16 cellular contexts compared by ENCODE assay signal in the genomic region with DNA sequence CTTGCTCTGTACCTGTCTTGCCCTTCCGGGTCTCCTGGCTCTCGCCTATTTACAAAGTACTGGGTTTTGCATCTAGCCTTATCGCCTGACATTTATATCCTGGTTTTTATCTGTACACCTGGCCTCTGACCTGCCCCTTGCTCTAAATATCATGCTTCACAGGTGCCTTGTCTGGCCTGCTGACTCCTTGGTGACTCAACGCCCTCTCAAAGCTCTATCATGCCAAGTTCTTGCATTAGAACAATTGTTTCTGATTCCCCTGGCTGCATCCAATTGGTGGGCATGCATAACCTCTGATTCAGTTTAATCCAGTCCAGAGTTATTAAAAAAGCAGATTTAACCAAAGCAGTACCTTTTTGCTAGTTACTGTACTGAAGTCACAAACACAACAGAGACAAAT.
"Had no signal": no experiment of that assay in that cellular context is flagged by ENCODE, and none has a peak within 500 bp of the region (broad histone marks: within the 10 kb centered on the region; RNA-seq: fewer than 3 reads in every experiment).

No MANE protein-coding gene starts in this region.

- H3K4me1 ChIP-seq: foreskin keratinocyte, psoas muscle had no signal

- H3K27me3 Mint-ChIP-seq: dendritic cell treated with granulocyte-macrophage colony-stimulating factor and Interleukin-4, amounts not matched to agents 40 ng/mL and 50 ng/mL, for 4 days had no signal

- H3K27ac ChIP-seq: foreskin keratinocyte, psoas muscle, spleen had no signal

- H3K4me3 ChIP-seq: lung, psoas muscle, spleen had no signal

- H3K36me3 Mint-ChIP-seq: naive thymus-derived CD4-positive, alpha-beta T cell had no signal

- H3K4me3 Mint-ChIP-seq: dendritic cell treated with granulocyte-macrophage colony-stimulating factor and Interleukin-4, amounts not matched to agents 40 ng/mL and 50 ng/mL, for 4 days; effector memory CD8-positive, alpha-beta T cell; naive thymus-derived CD4-positive, alpha-beta T cell; nephron progenitor cell had no signal

- H3K27me3 ChIP-seq: foreskin keratinocyte, spleen had no signal

- H3K9me3 Mint-ChIP-seq: dendritic cell treated with granulocyte-macrophage colony-stimulating factor and Interleukin-4, amounts not matched to agents 40 ng/mL and 50 ng/mL, for 4 days; effector memory CD8-positive, alpha-beta T cell; nephron progenitor cell had no signal

- H3K4me1 Mint-ChIP-seq: naive thymus-derived CD4-positive, alpha-beta T cell had no signal

- ATAC-seq: effector memory CD8-positive, alpha-beta T cell; foreskin keratinocyte; left colon; left ventricle myocardium superior; naive thymus-derived CD4-positive, alpha-beta T cell; psoas muscle; sciatic nerve had no signal

- H3K9me3 ChIP-seq: psoas muscle, spleen had no signal

- H3K36me3 ChIP-seq: spleen had no signal

- DNase-seq: effector memory CD8-positive, alpha-beta T cell; foreskin keratinocyte; kidney; left colon; left ventricle myocardium superior; naive thymus-derived CD4-positive, alpha-beta T cell; nephron progenitor cell; psoas muscle; spleen; stimulated activated CD4-positive, alpha-beta T cell treated with anti-CD3 and anti-CD28 coated beads, Interleukin-15, amount 100 ng/mL, for 24 hours; stimulated activated CD4-positive, alpha-beta T cell treated with anti-CD3 and anti-CD28 coated beads, Interleukin-1b, Interleukin-23, amount 100 ng/mL, for 48 hours; stimulated activated CD4-positive, alpha-beta T cell treated with anti-CD3 and anti-CD28 coated beads, Interleukin-4, amount 100 ng/mL, for 24 hours; stimulated activated naive CD4-positive, alpha-beta T cell had no signal

- H3K27ac Mint-ChIP-seq: dendritic cell treated with granulocyte-macrophage colony-stimulating factor and Interleukin-4, amounts not matched to agents 40 ng/mL and 50 ng/mL, for 4 days; effector memory CD8-positive, alpha-beta T cell; naive thymus-derived CD4-positive, alpha-beta T cell; nephron progenitor cell had no signal
